In the genomic region with DNA sequence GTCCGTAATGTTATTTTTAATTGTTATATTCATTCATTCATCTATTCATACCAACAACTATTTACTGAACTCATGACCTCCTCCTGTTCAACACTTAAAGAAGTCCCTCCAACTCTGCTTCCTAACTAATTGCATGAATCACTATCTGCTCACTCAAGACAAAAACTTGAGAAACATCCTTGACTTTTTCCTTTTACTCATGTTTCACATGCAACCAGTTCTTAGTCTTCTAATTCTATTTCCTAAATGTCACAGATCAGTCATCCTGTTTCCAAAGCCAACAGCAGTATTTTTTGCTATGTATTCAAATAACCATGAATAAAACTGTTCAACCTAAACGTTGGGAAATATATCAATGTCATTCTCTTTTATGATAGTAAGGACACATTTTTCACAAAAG, we compare ENCODE assay signal across 17 cellular contexts.
DNase-seq lines count a peak whose midpoint lies in the region; ATAC-seq and TF ChIP-seq lines count a peak whose summit lies in the region.
"Had no signal": no experiment of that assay in that cellular context is flagged by ENCODE, and none has a peak within 500 bp of the region (broad histone marks: within the 10 kb centered on the region; RNA-seq: fewer than 3 reads in every experiment).

No MANE protein-coding gene starts in this region.

- no peaks in the 10 kb centered on the region for H3K9me2 ChIP-seq in hepatocyte (replicated peaks; ENCODE audit: insufficient read depth)

- no peaks in the 10 kb centered on the region for H3K4me1 ChIP-seq in fibroblast of lung (ENCODE audit: control insufficient read depth, extremely low read depth, insufficient read depth, low read length)
- no peaks in the 10 kb centered on the region for H3K4me1 ChIP-seq in hepatocyte (ENCODE audit: insufficient read depth)

- H3K9ac ChIP-seq in fibroblast of lung (ENCODE audit: insufficient read depth, low read length) = no peak overlapping the region

- H3K4me3 ChIP-seq in fibroblast of lung (replicated peaks in 1 of 4; ENCODE audit: control extremely low read depth in 1 of 4, insufficient read depth in 1 of 4, low read depth in 3 of 4, low read length in 4 of 4) (no peak overlapping the region), hepatocyte (no peak overlapping the region)

- H4K20me1 ChIP-seq in fibroblast of lung (ENCODE audit: control insufficient read depth, extremely low read depth, insufficient read depth, low read length) = no peaks in the 10 kb centered on the region
- H4K20me1 ChIP-seq in hepatocyte (ENCODE audit: insufficient read depth, poor library complexity, severe bottlenecking) = no peaks in the 10 kb centered on the region

- H2AFZ ChIP-seq in fibroblast of lung (ENCODE audit: low read length) (no peak overlapping the region), hepatocyte (no peak overlapping the region)

- ATAC-seq in left lobe of liver = no peak
- ATAC-seq: HCT116 had no signal

- DNase-seq in ELR (ENCODE audit: low read depth) (peak; percentile 17), RKO (ENCODE audit: low spot score) (peak; percentile 21), fibroblast of lung (ENCODE audit: low read depth in 2 of 2) (peak; percentile 6 to 17), hepatocyte (ENCODE audit: low spot score) (no peak), HuH-7.5 (ENCODE audit: low spot score) (no peak), left lobe of liver (ENCODE audit: low spot score) (no peak)
- DNase-seq in activated naive CD4-positive, alpha-beta T cell treated with anti-CD3 and anti-CD28 coated beads, Interleukin-2, amount 50 U/mL, for 16 hours = no peak
- DNase-seq: DMS153; EL; NCI-H1417 treated with DMSO at 0.1 percent for 48 hours; NCI-H1930; NCI-H446; NCI-H69; NK-92 treated with Interleukin-12 subunit alpha and Interleukin-12 subunit beta, amount 100 ng/mL, for 24 hours; RPMI8226 had no signal

- WGBS in hepatocyte (ENCODE audit: low lambda C conversion rate, missing lambda C conversion rate) = 91% methylated on average over 2 of the region's 2 CpGs

- H3K36me3 ChIP-seq in fibroblast of lung (ENCODE audit: control insufficient read depth, insufficient read depth, low read length) = no peaks in the 10 kb centered on the region
- no peaks in the 10 kb centered on the region for H3K36me3 ChIP-seq in hepatocyte (replicated peaks; ENCODE audit: insufficient read depth, low read depth)

- H3K27me3 ChIP-seq in fibroblast of lung (ENCODE audit: control insufficient read depth, insufficient read depth, low read length) (no peaks in the 10 kb centered on the region), hepatocyte (no peaks in the 10 kb centered on the region)

- H3K27ac ChIP-seq in fibroblast of lung (ENCODE audit: insufficient read depth, low read length) = no peak overlapping the region
- no peak overlapping the region for H3K27ac ChIP-seq in hepatocyte
- H3K27ac ChIP-seq: C4-2B had no signal

- TF ChIP-seq CTCF in fibroblast of lung (conservative IDR thresholded peaks at IDR 0.05 in 1 of 2, IDR thresholded peaks at IDR 0.05 in 1 of 2; ENCODE audit: low read depth in 1 of 2, low read length in 2 of 2) (no peak), hepatocyte (IDR thresholded peaks at IDR 0.05; ENCODE audit: poor library complexity) (no peak)

- no peak overlapping the region for H3K4me2 ChIP-seq in fibroblast of lung (ENCODE audit: extremely low read depth, insufficient read depth, low read length)
- H3K4me2 ChIP-seq in hepatocyte = no peak overlapping the region

- no peaks in the 10 kb centered on the region for H3K9me3 ChIP-seq in fibroblast of lung (ENCODE audit: control insufficient read depth, insufficient read depth, low read depth, low read length)
- no peaks in the 10 kb centered on the region for H3K9me3 ChIP-seq in hepatocyte (ENCODE audit: low read depth)

- H3K79me2 ChIP-seq in fibroblast of lung (ENCODE audit: control insufficient read depth, insufficient read depth, low read length) (no peaks in the 10 kb centered on the region), hepatocyte (no peaks in the 10 kb centered on the region)

Comparison
In these comparisons a context has a peak if more than half of its experiments do, and no peak if none do; other contexts are left out.
1. DNase-seq: peak in ELR (single experiment), RKO (single experiment) and fibroblast of lung (2 of 2); none in hepatocyte (single experiment), HuH-7.5 (single experiment), activated naive CD4-positive, alpha-beta T cell treated with anti-CD3 and anti-CD28 coated beads, Interleukin-2, amount 50 U/mL, for 16 hours (single experiment) and left lobe of liver (single experiment).